In genomic region chr4:176656108-176656507, GRCh38 we compare ENCODE assay signal across 21 cellular contexts.
A peak's percentile ranks its signal among the peaks of the same experiment; 100 is the strongest.
DNase-seq lines count a peak whose midpoint lies in the region; ATAC-seq and TF ChIP-seq lines count a peak whose summit lies in the region.
"Had no signal": no experiment of that assay in that cellular context is flagged by ENCODE, and none has a peak within 500 bp of the region (broad histone marks: within the 10 kb centered on the region; RNA-seq: fewer than 3 reads in every experiment).

No MANE protein-coding gene starts in this region.

- no peaks in the 10 kb centered on the region for H3K36me3 Mint-ChIP-seq in nephron progenitor cell (ENCODE audit: low read depth)
- H3K36me3 Mint-ChIP-seq: CD4-positive, alpha-beta memory T cell; IgD-negative memory B cell had no signal

- no peaks in the 10 kb centered on the region for H3K27me3 Mint-ChIP-seq in nephron progenitor cell (ENCODE audit: low read depth, poor library complexity)
- no peaks in the 10 kb centered on the region for H3K27me3 Mint-ChIP-seq in stimulated activated naive CD8-positive, alpha-beta T cell treated with anti-CD3 and anti-CD28 coated beads, Interleukin-15, amount 100 ng/mL, for 72 hours
- H3K27me3 Mint-ChIP-seq: CD4-positive, alpha-beta memory T cell; IgD-negative memory B cell had no signal

- DNase-seq in AG10803 (ENCODE audit: low read depth) (peak; percentile 89), GM04503 (ENCODE audit: low read depth) (peak; percentile 29), adipocyte (ENCODE audit: low read depth) (peak; percentile 30), nephron progenitor cell (no peak), hepatic stellate cell (ENCODE audit: low spot score) (no peak)
- no peak for DNase-seq in stimulated activated naive CD8-positive, alpha-beta T cell treated with anti-CD3 and anti-CD28 coated beads, Interleukin-15, amount 100 ng/mL, for 72 hours
- DNase-seq: ACHN; CD4-positive, alpha-beta memory T cell; DMS53; H9; Karpas-422; NCI-H1048; NCI-H1436; NCI-H1930; NCI-H2171; NCI-H446; NCI-H526 treated with DMSO at 0.1 percent for 48 hours had no signal

- no peaks in the 10 kb centered on the region for H3K9me3 Mint-ChIP-seq in nephron progenitor cell
- no peaks in the 10 kb centered on the region for H3K9me3 Mint-ChIP-seq in stimulated activated naive CD8-positive, alpha-beta T cell treated with anti-CD3 and anti-CD28 coated beads, Interleukin-15, amount 100 ng/mL, for 72 hours
- H3K9me3 Mint-ChIP-seq: H9 had no signal

- H3K4me1 Mint-ChIP-seq in nephron progenitor cell = no peaks in the 10 kb centered on the region
- H3K4me1 Mint-ChIP-seq in stimulated activated naive CD8-positive, alpha-beta T cell treated with anti-CD3 and anti-CD28 coated beads, Interleukin-15, amount 100 ng/mL, for 72 hours = no peaks in the 10 kb centered on the region
- H3K4me1 Mint-ChIP-seq: CD4-positive, alpha-beta memory T cell; IgD-negative memory B cell had no signal

- H3K27me3 ChIP-seq in adipocyte (replicated peaks; ENCODE audit: control insufficient read depth, insufficient read depth, low read length) = no peaks in the 10 kb centered on the region

- no peaks in the 10 kb centered on the region for H3K36me3 ChIP-seq in adipocyte (ENCODE audit: control insufficient read depth, insufficient read depth, low read length, severe bottlenecking)

- no peak overlapping the region for H3K4me3 ChIP-seq in AG10803 (ENCODE audit: low read length)
- no peak overlapping the region for H3K4me3 ChIP-seq in adipocyte (ENCODE audit: low read length)

- H3K9me3 ChIP-seq in adipocyte (ENCODE audit: control insufficient read depth, low read length) = no peaks in the 10 kb centered on the region

- H3K4me1 ChIP-seq in adipocyte (ENCODE audit: control insufficient read depth, insufficient read depth, low read length) = peaks cover 11% of the 10 kb centered on the region

- H3K27ac Mint-ChIP-seq in nephron progenitor cell = peak overlapping the region; percentile 31
- H3K27ac Mint-ChIP-seq in stimulated activated naive CD8-positive, alpha-beta T cell treated with anti-CD3 and anti-CD28 coated beads, Interleukin-15, amount 100 ng/mL, for 72 hours = no peak overlapping the region
- H3K27ac Mint-ChIP-seq: CD4-positive, alpha-beta memory T cell; H9; IgD-negative memory B cell had no signal

- TF ChIP-seq CTCF in AG10803 (conservative IDR thresholded peaks at IDR 0.05; ENCODE audit: low read length) (no peak; the same call in 1 of the 2 replicates), nephron progenitor cell (IDR thresholded peaks at IDR 0.05) (no peak)

- no peak for ATAC-seq in GM19324 (IDR thresholded peaks at IDR 0.05; ENCODE audit: low FRiP score, unreplicated experiment)
- no peak for ATAC-seq in stimulated activated naive CD8-positive, alpha-beta T cell treated with anti-CD3 and anti-CD28 coated beads, Interleukin-15, amount 100 ng/mL, for 72 hours
- ATAC-seq in HG03175 (IDR thresholded peaks at IDR 0.05; ENCODE audit: unreplicated experiment) = no peak
- ATAC-seq: Right ventricle myocardium inferior had no signal

- no peak overlapping the region for H3K4me3 Mint-ChIP-seq in nephron progenitor cell
- H3K4me3 Mint-ChIP-seq in stimulated activated naive CD8-positive, alpha-beta T cell treated with anti-CD3 and anti-CD28 coated beads, Interleukin-15, amount 100 ng/mL, for 72 hours = no peak overlapping the region
- H3K4me3 Mint-ChIP-seq: CD4-positive, alpha-beta memory T cell; H9; IgD-negative memory B cell had no signal

- H3K9ac ChIP-seq in adipocyte (ENCODE audit: low read length) = no peak overlapping the region

Comparison
In these comparisons a context has a peak if more than half of its experiments do, and no peak if none do; other contexts are left out.
1. DNase-seq: peak in AG10803 (single experiment), GM04503 (single experiment) and adipocyte (single experiment); none in nephron progenitor cell (single experiment), stimulated activated naive CD8-positive, alpha-beta T cell treated with anti-CD3 and anti-CD28 coated beads, Interleukin-15, amount 100 ng/mL, for 72 hours (0 of 2) and hepatic stellate cell (single experiment).